Comparison of ENCODE assay signal across 14 cellular contexts in the genomic region with DNA sequence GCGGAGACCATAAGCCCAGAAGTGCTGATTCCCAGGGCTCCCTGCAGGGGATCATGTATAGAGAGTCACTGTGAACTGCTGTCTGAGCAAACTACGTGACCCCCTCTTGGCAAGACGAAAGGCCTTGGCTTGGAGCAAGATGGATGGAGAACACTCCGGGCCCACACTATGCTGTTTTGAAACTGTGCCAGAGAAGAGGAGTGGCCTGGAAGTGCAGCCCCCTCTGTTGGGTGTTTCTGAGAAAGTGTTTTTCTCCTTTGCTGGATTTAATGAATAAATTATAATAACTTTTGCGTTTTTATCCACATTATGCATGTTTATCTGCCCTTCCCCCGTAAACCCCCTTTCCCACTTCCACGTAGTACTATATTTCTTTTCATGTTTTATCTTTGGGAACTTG.
"Had no signal": no experiment of that assay in that cellular context is flagged by ENCODE, and none has a peak within 500 bp of the region (broad histone marks: within the 10 kb centered on the region; RNA-seq: fewer than 3 reads in every experiment).

No MANE protein-coding gene starts in this region.

- DNase-seq: activated CD4-positive, alpha-beta T cell treated with anti-CD3 and anti-CD28 coated beads for 1 hour; activated CD4-positive, alpha-beta T cell treated with anti-CD3 and anti-CD28 coated beads, Interleukin-2, amount 50 U/mL, for 48 hours; activated gamma-delta T cell; colonic mucosa; hypothalamus; kidney glomerular epithelial cell; left ventricle myocardium superior; stimulated activated CD4-positive, alpha-beta T cell treated with anti-CD3 and anti-CD28 coated beads, Interleukin-12 subunit alpha, Interleukin-12 subunit beta, amount 100 ng/mL, for 4 hours; stimulated activated CD4-positive, alpha-beta T cell treated with anti-CD3 and anti-CD28 coated beads, Interleukin-2, amount 100 ng/mL, for 24 hours; stimulated activated naive CD4-positive, alpha-beta T cell treated with Interleukin-2 at 50 U/mL for 16 hours; thyroid gland had no signal

- H3K27ac ChIP-seq: ascending aorta, colonic mucosa, thyroid gland, VCaP had no signal

- H3K4me1 ChIP-seq: colonic mucosa, thyroid gland had no signal

- H3K27me3 ChIP-seq: ascending aorta, colonic mucosa, thyroid gland had no signal

- FAIRE-seq: frontal cortex had no signal

- ATAC-seq: left ventricle myocardium superior had no signal

- H3K36me3 ChIP-seq: ascending aorta, colonic mucosa, thyroid gland had no signal

- H3K9me3 ChIP-seq: ascending aorta, colonic mucosa, thyroid gland had no signal

- H3K4me3 ChIP-seq: ascending aorta, colonic mucosa, thyroid gland had no signal
